In genomic region chr21:18275740-18276139, GRCh38 we compare ENCODE assay signal across 22 cellular contexts.
"Had no signal": no experiment of that assay in that cellular context is flagged by ENCODE, and none has a peak within 500 bp of the region (broad histone marks: within the 10 kb centered on the region; RNA-seq: fewer than 3 reads in every experiment).

No MANE protein-coding gene starts in this region.

- H3K27me3 ChIP-seq: body of pancreas, colonic mucosa, tibial artery, uterus had no signal

- DNase-seq: activated CD4-positive, alpha-beta T cell treated with anti-CD3 and anti-CD28 coated beads, Interleukin-2, amount 50 U/mL, for 1 hour; activated CD4-positive, CD25-positive, alpha-beta regulatory T cell; activated CD8-positive, alpha-beta memory T cell treated with anti-CD3 and anti-CD28 coated beads for 24 hours; activated gamma-delta T cell treated with Interleukin-2 at 50 U/mL for 16 hours; activated naive CD8-positive, alpha-beta T cell treated with anti-CD3 and anti-CD28 coated beads for 36 hours; amygdala; body of pancreas; central memory CD4-positive, alpha-beta T cell; colonic mucosa; effector CD4-positive, alpha-beta T cell; foreskin fibroblast; hypothalamus; kidney; left ventricle myocardium inferior; naive thymus-derived CD8-positive, alpha-beta T cell; posterior cingulate gyrus; right cardiac atrium; stimulated activated CD4-positive, alpha-beta T cell treated with anti-CD3 and anti-CD28 coated beads, Interleukin-4, amount 100 ng/mL, for 24 hours; stimulated activated naive CD4-positive, alpha-beta T cell; tibial artery; uterus had no signal

- H3K36me3 ChIP-seq: colonic mucosa, left ventricle myocardium inferior, tibial artery, uterus had no signal

- ATAC-seq: body of pancreas; naive thymus-derived CD8-positive, alpha-beta T cell; right cardiac atrium had no signal

- H3K4me1 ChIP-seq: body of pancreas, colonic mucosa, left ventricle myocardium inferior, tibial artery, uterus had no signal

- H3K9me3 ChIP-seq: body of pancreas, colonic mucosa, tibial artery, uterus had no signal

- H3K27ac ChIP-seq: body of pancreas, colonic mucosa, left ventricle myocardium inferior, skin epidermis, tibial artery, uterus had no signal

- H3K4me3 ChIP-seq: body of pancreas, colonic mucosa, left ventricle myocardium inferior, skin epidermis, tibial artery, uterus had no signal
